19 cellular contexts compared by ENCODE assay signal in genomic region chr3:156479574-156479973, GRCh38.
DNase-seq lines count a peak whose midpoint lies in the region; FAIRE-seq and TF ChIP-seq lines count a peak whose summit lies in the region.
"Had no signal": no experiment of that assay in that cellular context is flagged by ENCODE, and none has a peak within 500 bp of the region (broad histone marks: within the 10 kb centered on the region; RNA-seq: fewer than 3 reads in every experiment).

No MANE protein-coding gene starts in this region.

- H3K9me3 ChIP-seq in SK-N-SH: no peaks in the 10 kb centered on the region
- H3K9me3 ChIP-seq: A549; BLaER1 treated with 17β-estradiol and CSF1 and Interleukin-3, amounts not matched to agents 10 nM and 100 nM; Caco-2 had no signal

- 35% methylated on average over 2 of the region's 2 CpGs for WGBS in SK-N-SH (ENCODE audit: low lambda C conversion rate)

- POLR2A ChIA-PET in SK-N-SH (lab: Yijun Ruan, JAX): no interaction called here

- H4K20me1 ChIP-seq in SK-N-SH (ENCODE audit: insufficient read depth): no peaks in the 10 kb centered on the region

- H3K9me2 ChIP-seq in SK-N-SH: no peaks in the 10 kb centered on the region

- BruUV-seq in Calu3 (replicated peaks; lab: Mats Ljungman, UMichigan): no TSS peak

- H3K4me2 ChIP-seq in SK-N-SH: no peak overlapping the region
- H3K4me2 ChIP-seq: A549; BLaER1 treated with 17β-estradiol and CSF1 and Interleukin-3, amounts not matched to agents 10 nM and 100 nM had no signal

- peak in 1 of 2 experiments; percentile 57; a peak in 3 of 4 replicates for TF ChIP-seq EP300 in SK-N-SH (IDR thresholded peaks at IDR 0.05; ENCODE audit: borderline replicate concordance in 1 of 2, low read depth in 1 of 2, low read length in 1 of 2)

- TF ChIP-seq RAD21 in SK-N-SH (IDR thresholded peaks at IDR 0.05; ENCODE audit: low read length): no peak

- CTCF ChIA-PET in SK-N-SH (lab: Yijun Ruan, JAX): interaction anchor here (1.1 to 2.9 kb wide), 3 partner anchors 32 to 331 kb away, joined by 3 to 8 read pairs (median 4); no protein-coding TSS in a partner anchor
- CTCF ChIA-PET in Calu3 (lab: Charles Lee): no interaction called here

- 0 out of 2 replicates have a peak, but pooled peaks cover 6% of the 10 kb centered on the region for H3K79me2 ChIP-seq in SK-N-SH (ENCODE audit: insufficient read depth)

- peak; percentile 32 for DNase-seq in DMS 273 (lab: John Stamatoyannopoulos, UW; ENCODE audit: unreplicated experiment)
- no peak for DNase-seq in DMS 273 treated with DMSO at 0.1 percent for 48 hours (lab: John Stamatoyannopoulos, UW)
- no peak for DNase-seq in SK-N-SH
- peak; percentile 12 for DNase-seq in amniotic epithelial cell (ENCODE audit: low read depth)
- no peak for DNase-seq in Calu3
- DNase-seq in D721Med (ENCODE audit: insufficient read length, low spot score): no peak
- DNase-seq: AML-193; Caco-2; CD4-positive, alpha-beta T cell; CD8-positive, alpha-beta T cell; DMS79 treated with DMSO at 0.1 percent for 48 hours; GF-D8 had no signal

- H3K4me3 Mint-ChIP-seq in Calu3 (ENCODE audit: low read depth, unreplicated experiment): no peak overlapping the region
- H3K4me3 Mint-ChIP-seq: B cell; CD4-positive, alpha-beta T cell; CD8-positive, alpha-beta T cell had no signal

- H3F3A ChIP-seq in SK-N-SH (replicated peaks; ENCODE audit: insufficient read depth): peaks cover 58% of the 10 kb centered on the region

- H3K27me3 ChIP-seq in SK-N-SH (ENCODE audit: insufficient read depth): no peaks in the 10 kb centered on the region
- H3K27me3 ChIP-seq: BLaER1 treated with 17β-estradiol and CSF1 and Interleukin-3, amounts not matched to agents 10 nM and 100 nM had no signal

- peaks cover 6 to 12% of the 10 kb centered on the region in 2 experiments for H3K4me1 ChIP-seq in SK-N-SH (ENCODE audit: control insufficient read depth in 1 of 2, insufficient read depth in 2 of 2, low read depth in 1 of 2, low read length in 1 of 2)
- H3K4me1 ChIP-seq: A549, Caco-2 had no signal

- no peak overlapping the region for H3K9ac ChIP-seq in SK-N-SH
- H3K9ac ChIP-seq: BLaER1 treated with 17β-estradiol and CSF1 and Interleukin-3, amounts not matched to agents 10 nM and 100 nM had no signal

- H3K27ac Mint-ChIP-seq in Calu3 (ENCODE audit: unreplicated experiment): no peak overlapping the region
- H3K27ac Mint-ChIP-seq: B cell; CD4-positive, alpha-beta T cell; CD8-positive, alpha-beta T cell had no signal

- H3K36me3 ChIP-seq in SK-N-SH (replicated peaks in 1 of 2; ENCODE audit: control insufficient read depth in 1 of 2, insufficient read depth in 2 of 2, low read length in 1 of 2): peaks cover 12 to 28% of the 10 kb centered on the region in 2 experiments
- H3K36me3 ChIP-seq: BLaER1 treated with 17β-estradiol and CSF1 and Interleukin-3, amounts not matched to agents 10 nM and 100 nM had no signal

- H3K4me3 ChIP-seq in SK-N-SH (ENCODE audit: low read depth in 2 of 2, low read length in 1 of 2): no peak overlapping the region
- H3K4me3 ChIP-seq: A549; BLaER1 treated with 17β-estradiol and CSF1 and Interleukin-3, amounts not matched to agents 10 nM and 100 nM had no signal

- H2AFZ ChIP-seq in SK-N-SH (ENCODE audit: low read depth): no peak overlapping the region

- intact Hi-C loops in Calu3 (cut with micrococcal nuclease; ENCODE audit: unreplicated experiment): no loop called here

- H3K4me1 Mint-ChIP-seq in Calu3 (ENCODE audit: low read depth, unreplicated experiment): peaks cover 22% of the 10 kb centered on the region

- FAIRE-seq in D721Med (lab: Jason Lieb, UNC): no peak
- FAIRE-seq: A549, G401.6, GM12891 had no signal

- no peaks in the 10 kb centered on the region for H3K36me3 Mint-ChIP-seq in Calu3 (ENCODE audit: insufficient read depth, unreplicated experiment)
- H3K36me3 Mint-ChIP-seq: CD8-positive, alpha-beta T cell had no signal

- TF ChIP-seq CTCF in SK-N-SH (IDR thresholded peaks at IDR 0.05) (no peak), Calu3 (IDR thresholded peaks at IDR 0.05; ENCODE audit: unreplicated experiment) (no peak), D721Med (IDR thresholded peaks at IDR 0.05; ENCODE audit: insufficient read depth, missing control alignments) (no peak)

- H3K27me3 Mint-ChIP-seq in Calu3 (ENCODE audit: unreplicated experiment): no peaks in the 10 kb centered on the region

- peak overlapping the region; percentile 11 to 96; a peak in 3 of 4 replicates for H3K27ac ChIP-seq in SK-N-SH (ENCODE audit: low read depth in 2 of 2, low read length in 1 of 2)
- H3K27ac ChIP-seq: 22Rv1; A549; BLaER1 treated with 17β-estradiol and CSF1 and Interleukin-3, amounts not matched to agents 10 nM and 100 nM; C4-2B had no signal

- H3K9me3 Mint-ChIP-seq in Calu3 (ENCODE audit: low read depth, unreplicated experiment): no peaks in the 10 kb centered on the region
- H3K9me3 Mint-ChIP-seq: CD4-positive, alpha-beta T cell; CD8-positive, alpha-beta T cell had no signal

TF ChIP-seq in SK-N-SH, 30 proteins besides CTCF, POLR2A, EP300 and RAD21:
- no peak for TF ChIP-seq GABPA (IDR thresholded peaks at IDR 0.05; ENCODE audit: low read depth)
- TF ChIP-seq EZH2phosphoT487 (IDR thresholded peaks at IDR 0.05; ENCODE audit: borderline replicate concordance, low read depth): no peak
- no peak for TF ChIP-seq ELF1 (IDR thresholded peaks at IDR 0.05)
- TF ChIP-seq TCF12 (IDR thresholded peaks at IDR 0.05): peak; percentile 65
- no peak for TF ChIP-seq FOXJ3 (CRISPR knock-in tag; IDR thresholded peaks at IDR 0.05)
- no peak for TF ChIP-seq IRF3 (IDR thresholded peaks at IDR 0.05; ENCODE audit: low read depth, low read length)
- TF ChIP-seq PBX3 (IDR thresholded peaks at IDR 0.05): peak; percentile 38; the same call in 1 of the 2 replicates
- no peak for TF ChIP-seq RFX5 (IDR thresholded peaks at IDR 0.05; ENCODE audit: low read length)

Comparison
In these comparisons a context has a peak if more than half of its experiments do, and no peak if none do; other contexts are left out.
1. DNase-seq: peak in DMS 273 (single experiment) and amniotic epithelial cell (single experiment); none in DMS 273 treated with DMSO at 0.1 percent for 48 hours (single experiment), SK-N-SH (single experiment), Calu3 (single experiment) and D721Med (single experiment).